Comparison of ENCODE assay signal across 9 cellular contexts in genomic region chr10:101694674-101695403, GRCh38. TPM values are rescaled to one million over a fixed set of nuclear protein-coding genes. Genes with fewer than 3 reads are reported as not detected.
DNase-seq lines count a peak whose midpoint lies in the region; ATAC-seq, FAIRE-seq and TF ChIP-seq lines count a peak whose summit lies in the region.
"Had no signal": no experiment of that assay in that cellular context is flagged by ENCODE, and none has a peak within 500 bp of the region (broad histone marks: within the 10 kb centered on the region; RNA-seq: fewer than 3 reads in every experiment).

A gene with protein sequence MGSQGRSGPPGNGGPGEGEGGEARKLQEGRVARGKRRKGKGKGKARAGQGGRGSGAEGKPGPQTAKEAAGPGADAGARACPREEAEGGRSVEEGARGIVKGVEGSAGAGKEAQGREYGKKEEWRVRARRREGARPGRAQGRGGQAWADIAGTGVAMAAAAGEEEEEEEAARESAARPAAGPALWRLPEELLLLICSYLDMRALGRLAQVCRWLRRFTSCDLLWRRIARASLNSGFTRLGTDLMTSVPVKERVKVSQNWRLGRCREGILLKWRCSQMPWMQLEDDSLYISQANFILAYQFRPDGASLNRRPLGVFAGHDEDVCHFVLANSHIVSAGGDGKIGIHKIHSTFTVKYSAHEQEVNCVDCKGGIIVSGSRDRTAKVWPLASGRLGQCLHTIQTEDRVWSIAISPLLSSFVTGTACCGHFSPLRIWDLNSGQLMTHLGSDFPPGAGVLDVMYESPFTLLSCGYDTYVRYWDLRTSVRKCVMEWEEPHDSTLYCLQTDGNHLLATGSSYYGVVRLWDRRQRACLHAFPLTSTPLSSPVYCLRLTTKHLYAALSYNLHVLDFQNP (minus strand): TSS chr10:101695170. CDS start chr10:101695105, 65 bp downstream.

- H3K4me3 ChIP-seq in RWPE2 (ENCODE audit: severe bottlenecking) (peak within 1 kb of the TSS; percentile 56), neutrophil (ENCODE audit: low read depth in 1 of 2, low read length in 1 of 2) (peak within 1 kb of the TSS; percentile 84 to 92)

- H3K27ac ChIP-seq in RWPE2 (ENCODE audit: poor library complexity, severe bottlenecking): peak within 1 kb of the TSS; percentile 71
- peak within 1 kb of the TSS; percentile 80 for H3K27ac ChIP-seq in neutrophil
- peak within 1 kb of the TSS; percentile 88 for H3K27ac ChIP-seq in substantia nigra (ENCODE audit: low read depth, low read length, poor library complexity, severe bottlenecking)

- DNase-seq in Ammon's horn (ENCODE audit: low spot score): peak; percentile 56
- peak; percentile 52 for DNase-seq in RWPE2 (ENCODE audit: low spot score)
- DNase-seq in activated gamma-delta T cell treated with Interleukin-2 at 50 U/mL for 16 hours: peak; percentile 64
- peak; percentile 69 to 70 for DNase-seq in frontal cortex (ENCODE audit: low spot score in 2 of 2)
- peak in 42 of 49 donors; percentile 5 to 80 (median 50) for DNase-seq in substantia nigra (lab: John Stamatoyannopoulos, UW)

- ATAC-seq in GM19035 (IDR thresholded peaks at IDR 0.05; ENCODE audit: unreplicated experiment): peak; percentile 64
- ATAC-seq in HG03280 (IDR thresholded peaks at IDR 0.05; ENCODE audit: unreplicated experiment): peak; percentile 74
- ATAC-seq in RWPE2 (ENCODE audit: low read depth): peak; percentile 38

- H3K36me3 ChIP-seq in RWPE2 (ENCODE audit: low read depth) (peaks cover 14% of the 10 kb centered on the region), neutrophil (no peaks in the 10 kb centered on the region)

- no peak for FAIRE-seq in frontal cortex (lab: Jason Lieb, UNC)
- FAIRE-seq: colon had no signal

- TF ChIP-seq CTCF in RWPE2 (IDR thresholded peaks at IDR 0.05; ENCODE audit: poor library complexity, severe bottlenecking) (no peak), neutrophil (IDR thresholded peaks at IDR 0.05) (no peak)

- H3K9me3 ChIP-seq in RWPE2 (ENCODE audit: severe bottlenecking): no peaks in the 10 kb centered on the region
- no peaks in the 10 kb centered on the region for H3K9me3 ChIP-seq in neutrophil

- H3K4me1 ChIP-seq in RWPE2 (ENCODE audit: insufficient read depth, poor library complexity, severe bottlenecking): peaks cover 7% of the 10 kb centered on the region
- peaks cover 11 to 14% of the 10 kb centered on the region in 2 experiments for H3K4me1 ChIP-seq in neutrophil (ENCODE audit: control insufficient read depth in 1 of 2, insufficient read depth in 1 of 2, low read depth in 1 of 2, low read length in 1 of 2)

- H3K27me3 ChIP-seq in RWPE2 (ENCODE audit: insufficient read depth, poor library complexity, severe bottlenecking): no peaks in the 10 kb centered on the region
- H3K27me3 ChIP-seq in neutrophil: no peaks in the 10 kb centered on the region

RNA-seq across cellular contexts. Expression of the gene that starts here (rescaled TPM):
- total RNA-seq in frontal cortex: 75.4 TPM

Comparison
In these comparisons a context has a peak if more than half of its experiments do, and no peak if none do; other contexts are left out.
1. Peak in every context shown above with its lines: DNase-seq, ATAC-seq, H3K4me3 ChIP-seq and H3K27ac ChIP-seq.